In genomic region chr16:63925221-63925620, GRCh38 we compare ENCODE assay signal across 29 cellular contexts.
"Had no signal": no experiment of that assay in that cellular context is flagged by ENCODE, and none has a peak within 500 bp of the region (broad histone marks: within the 10 kb centered on the region; RNA-seq: fewer than 3 reads in every experiment).

No MANE protein-coding gene starts in this region.

- H3K4me1 Mint-ChIP-seq: activated CD4-positive, alpha-beta memory T cell treated with anti-CD3 and anti-CD28 coated beads, Interleukin-2, amount 10 ng/mL, durations not matched to agents 7 days and 5 days; activated CD4-positive, alpha-beta T cell treated with anti-CD3 and anti-CD28 coated beads, Interleukin-2, amount 10 ng/mL, durations not matched to agents 7 days and 5 days; activated T-helper 17 cell treated with anti-CD3 and anti-CD28 coated beads, Interleukin-2, amount 50 U/mL, for 72 hours; T-helper 17 cell had no signal

- H3K27ac ChIP-seq: body of pancreas, esophagus muscularis mucosa, foreskin keratinocyte, gastrocnemius medialis, heart left ventricle had no signal

- H3K36me3 Mint-ChIP-seq: activated naive CD8-positive, alpha-beta T cell had no signal

- H3K27me3 Mint-ChIP-seq: activated CD4-positive, alpha-beta memory T cell treated with anti-CD3 and anti-CD28 coated beads, Interleukin-2, amount 10 ng/mL, durations not matched to agents 7 days and 5 days; activated CD4-positive, alpha-beta T cell treated with anti-CD3 and anti-CD28 coated beads, Interleukin-2, amount 10 ng/mL, durations not matched to agents 7 days and 5 days; activated naive CD8-positive, alpha-beta T cell; activated T-helper 17 cell treated with anti-CD3 and anti-CD28 coated beads, Interleukin-2, amount 50 U/mL, for 72 hours; effector memory CD8-positive, alpha-beta T cell; T-helper 17 cell had no signal

- H3K36me3 ChIP-seq: esophagus muscularis mucosa, gastrocnemius medialis, heart left ventricle had no signal

- H3K4me1 ChIP-seq: body of pancreas, esophagus muscularis mucosa, foreskin keratinocyte, gastrocnemius medialis, heart left ventricle had no signal

- ATAC-seq: activated T-cell treated with anti-CD3 and anti-CD28 coated beads, Interleukin-2, amount 50 U/mL, for 4 hours; activated T-helper 17 cell treated with anti-CD3 and anti-CD28 coated beads, Interleukin-2, amount 50 U/mL, for 72 hours; body of pancreas; effector memory CD8-positive, alpha-beta T cell; foreskin keratinocyte; gastrocnemius medialis; heart left ventricle; T-helper 17 cell had no signal

- H3K4me3 ChIP-seq: body of pancreas, esophagus muscularis mucosa, gastrocnemius medialis, heart left ventricle had no signal

- H3K27ac Mint-ChIP-seq: activated CD4-positive, alpha-beta memory T cell treated with anti-CD3 and anti-CD28 coated beads, Interleukin-2, amount 10 ng/mL, durations not matched to agents 7 days and 5 days; activated CD4-positive, alpha-beta T cell treated with anti-CD3 and anti-CD28 coated beads, Interleukin-2, amount 10 ng/mL, durations not matched to agents 7 days and 5 days; activated naive CD8-positive, alpha-beta T cell; activated T-helper 17 cell treated with anti-CD3 and anti-CD28 coated beads, Interleukin-2, amount 50 U/mL, for 72 hours; effector memory CD8-positive, alpha-beta T cell; T-helper 17 cell; T-helper 2 cell treated with Interferon-gamma antibody and Interleukin-4, amounts not matched to agents 5 μg/mL and 100 μg/mL, for 36 hours had no signal

- H3K4me3 Mint-ChIP-seq: activated CD4-positive, alpha-beta memory T cell treated with anti-CD3 and anti-CD28 coated beads, Interleukin-2, amount 10 ng/mL, durations not matched to agents 7 days and 5 days; activated CD4-positive, alpha-beta T cell treated with anti-CD3 and anti-CD28 coated beads, Interleukin-2, amount 10 ng/mL, durations not matched to agents 7 days and 5 days; activated naive CD8-positive, alpha-beta T cell; activated T-cell treated with anti-CD3 and anti-CD28 coated beads, Interleukin-2, amount 50 U/mL, for 4 hours; activated T-helper 17 cell treated with anti-CD3 and anti-CD28 coated beads, Interleukin-2, amount 50 U/mL, for 72 hours; effector memory CD8-positive, alpha-beta T cell; T-helper 17 cell; T-helper 2 cell treated with Interferon-gamma antibody and Interleukin-4, amounts not matched to agents 5 μg/mL and 100 μg/mL, for 36 hours had no signal

- H3K9me3 ChIP-seq: body of pancreas, esophagus muscularis mucosa, gastrocnemius medialis, heart left ventricle had no signal

- DNase-seq: activated CD4-positive, alpha-beta memory T cell treated with anti-CD3 and anti-CD28 coated beads, Interleukin-2, amount 10 ng/mL, durations not matched to agents 7 days and 5 days; activated CD4-positive, alpha-beta T cell treated with anti-CD3 and anti-CD28 coated beads for 1 hour; activated CD4-positive, alpha-beta T cell treated with anti-CD3 and anti-CD28 coated beads for 4 hours; activated CD4-positive, alpha-beta T cell treated with anti-CD3 and anti-CD28 coated beads, Interleukin-2, amount 10 ng/mL, durations not matched to agents 7 days and 5 days; activated CD4-positive, alpha-beta T cell treated with anti-CD3 and anti-CD28 coated beads, Interleukin-2, amount 50 U/mL, for 4 hours; activated CD8-positive, alpha-beta memory T cell treated with anti-CD3 and anti-CD28 coated beads for 24 hours; activated effector memory CD4-positive, alpha-beta T cell treated with Interleukin-2 at 50 U/mL for 16 hours; activated gamma-delta T cell treated with Interleukin-2 at 50 U/mL for 16 hours; activated naive CD4-positive, alpha-beta T cell treated with anti-CD3 and anti-CD28 coated beads, Interleukin-2, amount 50 U/mL, for 16 hours; activated naive CD4-positive, alpha-beta T cell treated with Interleukin-2 at 50 U/mL for 16 hours; activated T-cell treated with anti-CD3 and anti-CD28 coated beads, Interleukin-2, amount 50 U/mL, for 4 hours; amniotic stem cell; body of pancreas; cortex of kidney; dermis blood vessel endothelial cell; effector CD4-positive, alpha-beta T cell; effector memory CD8-positive, alpha-beta T cell; erythroblast; foreskin keratinocyte; gastrocnemius medialis; glutamatergic neuron; heart left ventricle; T-helper 1 cell; T-helper 17 cell; T1000 had no signal

- H3K27me3 ChIP-seq: body of pancreas, esophagus muscularis mucosa, foreskin keratinocyte, gastrocnemius medialis, heart left ventricle had no signal
